Comparison of ENCODE assay signal across 8 cellular contexts in genomic region chr19:45469132-45469834, GRCh38. TPM values are rescaled to one million over a fixed set of nuclear protein-coding genes. Genes with fewer than 3 reads are reported as not detected.
DNase-seq lines count a peak whose midpoint lies in the region; ATAC-seq and TF ChIP-seq lines count a peak whose summit lies in the region.

No MANE protein-coding gene starts in this region.

- no peaks in the 10 kb centered on the region for H3K27me3 ChIP-seq in GM23248 (replicated peaks; ENCODE audit: insufficient read depth)
- no peaks in the 10 kb centered on the region for H3K27me3 ChIP-seq in fibroblast of lung (ENCODE audit: control insufficient read depth, insufficient read depth, low read length)

- peaks cover 12% of the 10 kb centered on the region for H3K4me1 Mint-ChIP-seq in activated T-helper 17 cell treated with anti-CD3 and anti-CD28 coated beads, Interleukin-2, amount 50 U/mL, for 72 hours
- peaks cover 36 to 78% of the 10 kb centered on the region in 2 donors for H3K4me1 Mint-ChIP-seq in natural killer cell

- DNase-seq in DMS79 (lab: John Stamatoyannopoulos, UW): peak; percentile 87
- DNase-seq in GM23248: peak; percentile 98
- peak; percentile 95 to 96 for DNase-seq in Kasumi-1 (lab: John Stamatoyannopoulos, UW)
- DNase-seq in RPMI7951 (ENCODE audit: low read depth): peak; percentile 94
- peak; percentile 92 to 94 for DNase-seq in fibroblast of lung (ENCODE audit: low read depth in 2 of 2)
- peak; percentile 91 for DNase-seq in natural killer cell
- peak; percentile 73 to 98 (median 91) for DNase-seq in stimulated activated naive CD4-positive, alpha-beta T cell (lab: John Stamatoyannopoulos, UW)

- TF ChIP-seq CTCF in fibroblast of lung (conservative IDR thresholded peaks at IDR 0.05 in 1 of 2, IDR thresholded peaks at IDR 0.05 in 1 of 2; ENCODE audit: low read depth in 1 of 2, low read length in 2 of 2) (peak in 1 of 2 donors; percentile 1), natural killer cell (IDR thresholded peaks at IDR 0.05) (no peak)

- peak overlapping the region; percentile 96 for H3K4me3 ChIP-seq in GM23248
- H3K4me3 ChIP-seq in fibroblast of lung (replicated peaks in 1 of 4; ENCODE audit: control extremely low read depth in 1 of 4, insufficient read depth in 1 of 4, low read depth in 3 of 4, low read length in 4 of 4): peak overlapping the region; percentile 79 to 90 (median 86)

- no peaks in the 10 kb centered on the region for H3K9me3 Mint-ChIP-seq in activated T-helper 17 cell treated with anti-CD3 and anti-CD28 coated beads, Interleukin-2, amount 50 U/mL, for 72 hours
- H3K9me3 Mint-ChIP-seq in natural killer cell: no peaks in the 10 kb centered on the region

- no peaks in the 10 kb centered on the region for H3K36me3 ChIP-seq in GM23248 (ENCODE audit: low read depth)
- no peaks in the 10 kb centered on the region for H3K36me3 ChIP-seq in fibroblast of lung (ENCODE audit: control insufficient read depth, insufficient read depth, low read length)

- intact Hi-C loops in natural killer cell (cut with micrococcal nuclease): loop anchor here (1.0 kb wide), 1 partner anchor 19 kb away; no protein-coding TSS in a partner anchor

- H3K4me2 ChIP-seq in GM23248 (ENCODE audit: unreplicated experiment) (peak overlapping the region; percentile 100), fibroblast of lung (ENCODE audit: extremely low read depth, insufficient read depth, low read length) (peak overlapping the region; percentile 97)

- peak; percentile 82 for ATAC-seq in activated T-helper 17 cell treated with anti-CD3 and anti-CD28 coated beads, Interleukin-2, amount 50 U/mL, for 72 hours (replicated peaks)
- peak; percentile 51 to 86 (median 69) for ATAC-seq in natural killer cell

- no peaks in the 10 kb centered on the region for H3K9me2 ChIP-seq in GM23248 (ENCODE audit: insufficient read depth)

- H3K79me2 ChIP-seq in GM23248 (ENCODE audit: insufficient read depth): peaks cover 27% of the 10 kb centered on the region
- H3K79me2 ChIP-seq in fibroblast of lung (ENCODE audit: control insufficient read depth, insufficient read depth, low read length): peaks cover 41% of the 10 kb centered on the region

- in situ Hi-C loops in GM23248 (cut with MboI): no loop called here

- peaks cover 67% of the 10 kb centered on the region for H3K36me3 Mint-ChIP-seq in activated T-helper 17 cell treated with anti-CD3 and anti-CD28 coated beads, Interleukin-2, amount 50 U/mL, for 72 hours (ENCODE audit: low read depth)
- no peaks in the 10 kb centered on the region for H3K36me3 Mint-ChIP-seq in natural killer cell

- H3K27ac ChIP-seq in GM23248 (peak overlapping the region; percentile 100), fibroblast of lung (ENCODE audit: insufficient read depth, low read length) (peak overlapping the region; percentile 95)

- H3K9me3 ChIP-seq in GM23248 (ENCODE audit: low read depth) (no peaks in the 10 kb centered on the region), fibroblast of lung (ENCODE audit: control insufficient read depth, insufficient read depth, low read depth, low read length) (no peaks in the 10 kb centered on the region)

- peak overlapping the region; percentile 96 for H3K27ac Mint-ChIP-seq in activated T-helper 17 cell treated with anti-CD3 and anti-CD28 coated beads, Interleukin-2, amount 50 U/mL, for 72 hours
- H3K27ac Mint-ChIP-seq in natural killer cell: peak overlapping the region; percentile 87 to 99

- H3K9ac ChIP-seq in GM23248 (peak overlapping the region; percentile 100), fibroblast of lung (ENCODE audit: insufficient read depth, low read length) (peak overlapping the region; percentile 93)

- H2AFZ ChIP-seq in GM23248 (peak overlapping the region; percentile 65), fibroblast of lung (ENCODE audit: low read length) (no peak overlapping the region)

- H3K4me1 ChIP-seq in GM23248 (ENCODE audit: insufficient read depth): peaks cover 10% of the 10 kb centered on the region; the same call in 1 of the 2 replicates
- H3K4me1 ChIP-seq in fibroblast of lung (ENCODE audit: control insufficient read depth, extremely low read depth, insufficient read depth, low read length): peaks cover 7% of the 10 kb centered on the region

- H3K27me3 Mint-ChIP-seq in activated T-helper 17 cell treated with anti-CD3 and anti-CD28 coated beads, Interleukin-2, amount 50 U/mL, for 72 hours: no peaks in the 10 kb centered on the region
- H3K27me3 Mint-ChIP-seq in natural killer cell (ENCODE audit: low read depth in 2 of 2): peaks cover 8 to 23% of the 10 kb centered on the region in 2 donors

- H3K4me3 Mint-ChIP-seq in activated T-helper 17 cell treated with anti-CD3 and anti-CD28 coated beads, Interleukin-2, amount 50 U/mL, for 72 hours: peak overlapping the region; percentile 89
- peak overlapping the region; percentile 96 for H3K4me3 Mint-ChIP-seq in natural killer cell

- H3F3A ChIP-seq in GM23248 (ENCODE audit: insufficient read depth): no peaks in the 10 kb centered on the region; the same call in 1 of the 2 replicates

- WGBS in GM23248 (ENCODE audit: low coverage in 1 of 2, low lambda C conversion rate in 2 of 2, missing lambda C conversion rate in 2 of 2), 2 experiments: 0% methylated on average over 28 to 55 of the region's 60 CpGs

- no peaks in the 10 kb centered on the region for H4K20me1 ChIP-seq in GM23248 (ENCODE audit: insufficient read depth)
- no peaks in the 10 kb centered on the region for H4K20me1 ChIP-seq in fibroblast of lung (ENCODE audit: control insufficient read depth, extremely low read depth, insufficient read depth, low read length)

RNA-seq across cellular contexts. Expression of gene FOSB, which starts 1.5 kb away (rescaled TPM):
- total RNA-seq in GM23248 (2014; rRNA removed; shearing (Covaris generic)): 11.9 and 16.1 TPM in 2 replicates
- polyA plus RNA-seq in GM23248 (2016; fragmentation: Nextera tagmentation; extraction: Ambion mirVana): 4.8 and 8.3 TPM in 2 replicates
- 0.96 and 1.6 TPM in 2 replicates for total RNA-seq in RPMI7951 (2014; rRNA removed; shearing (Covaris generic))
- total RNA-seq in activated T-helper 17 cell treated with anti-CD3 and anti-CD28 coated beads, Interleukin-2, amount 50 U/mL, for 72 hours: 10 to 100 TPM; 20.7 to 39.2 TPM
- total RNA-seq in fibroblast of lung: 9.5 and 24.9 TPM in 2 replicates
- polyA plus RNA-seq in fibroblast of lung: 2.8 and 48.6 TPM in 2 replicates
- 4.6 and 43.1 TPM in 2 replicates for polyA plus RNA-seq in fibroblast of lung (2012)
- polyA minus RNA-seq in fibroblast of lung (ENCODE audit: low replicate concordance): 20.3 and 218 TPM in 2 replicates
- 1,000 to 10,000 TPM in 2 of 3 donors, 100 to 1,000 TPM in 1; 784 to 1,837 (median 1,121) TPM for total RNA-seq in natural killer cell

RNA-seq across cellular contexts. Expression of gene RTN2, which starts 27.6 kb away (rescaled TPM):
- 14.8 and 19.6 TPM in 2 replicates for total RNA-seq in GM23248 (2014; rRNA removed; shearing (Covaris generic))
- 7.8 and 8.2 TPM in 2 replicates for polyA plus RNA-seq in GM23248 (2016; fragmentation: Nextera tagmentation; extraction: Ambion mirVana)
- total RNA-seq in RPMI7951 (2014; rRNA removed; shearing (Covaris generic)): 12.9 TPM in 2 replicates
- total RNA-seq in activated T-helper 17 cell treated with anti-CD3 and anti-CD28 coated beads, Interleukin-2, amount 50 U/mL, for 72 hours: 1 to 10 TPM; 5.3 to 8.6 TPM
- 5.1 and 7.9 TPM in 2 replicates for total RNA-seq in fibroblast of lung
- polyA plus RNA-seq in fibroblast of lung: 8.9 and 11.7 TPM in 2 replicates
- 19.8 and 23.8 TPM in 2 replicates for polyA plus RNA-seq in fibroblast of lung (2012)
- 15.0 and 45.2 TPM in 2 replicates for polyA minus RNA-seq in fibroblast of lung (ENCODE audit: low replicate concordance)
- 1 to 10 TPM; 1.9 to 5.5 (median 3.0) TPM for total RNA-seq in natural killer cell

RNA-seq across cellular contexts. Expression of gene PPM1N, which starts 29.0 kb away (rescaled TPM):
- total RNA-seq in GM23248 (2014; rRNA removed; shearing (Covaris generic)): 0.32 TPM in 1 of 2 replicates, not detected in the other
- polyA plus RNA-seq in GM23248 (2016; fragmentation: Nextera tagmentation; extraction: Ambion mirVana) (0.33 and 0.63 TPM in 2 replicates), fibroblast of lung (2.3 and 2.6 TPM in 2 replicates)
- total RNA-seq in RPMI7951 (2014; rRNA removed; shearing (Covaris generic)): 1.8 and 2.3 TPM in 2 replicates
- total RNA-seq in activated T-helper 17 cell treated with anti-CD3 and anti-CD28 coated beads, Interleukin-2, amount 50 U/mL, for 72 hours: 1 to 10 TPM; 4.3 to 5.2 TPM
- total RNA-seq in fibroblast of lung (1.8 and 2.8 TPM in 2 replicates), natural killer cell (1 to 10 TPM; 5.1 to 8.3 (median 6.8) TPM)
- 3.1 and 3.2 TPM in 2 replicates for polyA plus RNA-seq in fibroblast of lung (2012)
- polyA minus RNA-seq in fibroblast of lung (ENCODE audit: low replicate concordance): not detected in 2 replicates

RNA-seq across cellular contexts. Expression of gene VASP, which starts 38.0 kb away (rescaled TPM):
- 108 and 135 TPM in 2 replicates for total RNA-seq in GM23248 (2014; rRNA removed; shearing (Covaris generic))
- polyA plus RNA-seq in GM23248 (2016; fragmentation: Nextera tagmentation; extraction: Ambion mirVana): 31.9 and 32.6 TPM in 2 replicates
- 53.8 and 79.1 TPM in 2 replicates for total RNA-seq in RPMI7951 (2014; rRNA removed; shearing (Covaris generic))
- total RNA-seq in activated T-helper 17 cell treated with anti-CD3 and anti-CD28 coated beads, Interleukin-2, amount 50 U/mL, for 72 hours: 100 to 1,000 TPM; 151 to 196 TPM
- total RNA-seq in fibroblast of lung: 33.1 and 40.3 TPM in 2 replicates
- 62.3 and 67.9 TPM in 2 replicates for polyA plus RNA-seq in fibroblast of lung
- 74.5 and 87.1 TPM in 2 replicates for polyA plus RNA-seq in fibroblast of lung (2012)
- polyA minus RNA-seq in fibroblast of lung (ENCODE audit: low replicate concordance): 70.0 and 82.2 TPM in 2 replicates
- 100 to 1,000 TPM; 192 to 244 (median 237) TPM for total RNA-seq in natural killer cell

RNA-seq across cellular contexts. Expression of gene ERCC1, which starts 45.6 kb away (rescaled TPM):
- total RNA-seq in GM23248 (2014; rRNA removed; shearing (Covaris generic)): 63.0 and 79.8 TPM in 2 replicates
- polyA plus RNA-seq in GM23248 (2016; fragmentation: Nextera tagmentation; extraction: Ambion mirVana) (89.0 and 90.9 TPM in 2 replicates), fibroblast of lung (49.3 and 69.6 TPM in 2 replicates)
- 138 and 144 TPM in 2 replicates for total RNA-seq in RPMI7951 (2014; rRNA removed; shearing (Covaris generic))
- total RNA-seq in activated T-helper 17 cell treated with anti-CD3 and anti-CD28 coated beads, Interleukin-2, amount 50 U/mL, for 72 hours: 10 to 100 TPM; 27.6 to 33.2 TPM
- total RNA-seq in fibroblast of lung (81.1 and 81.4 TPM in 2 replicates), natural killer cell (10 to 100 TPM; 46.8 to 55.2 (median 48.2) TPM)
- 104 and 125 TPM in 2 replicates for polyA plus RNA-seq in fibroblast of lung (2012)
- 181 and 256 TPM in 2 replicates for polyA minus RNA-seq in fibroblast of lung (ENCODE audit: low replicate concordance)

Comparison
In these comparisons a context has a peak if more than half of its experiments do, and no peak if none do; other contexts are left out.
1. Peak in every context shown above with its lines: DNase-seq, ATAC-seq, H3K4me3 ChIP-seq and H3K27ac ChIP-seq.
2. RNA of gene FOSB, which starts 1.5 kb away (total RNA-seq): 784 to 1,837 TPM in natural killer cell; 20.7 to 39.2 TPM in activated T-helper 17 cell treated with anti-CD3 and anti-CD28 coated beads, Interleukin-2, amount 50 U/mL, for 72 hours, 9.5 to 24.9 TPM in fibroblast of lung, 11.9 to 16.1 TPM in GM23248 and 0.96 to 1.6 TPM in RPMI7951; every median in the first group is over 10 times any median in the second.